ENCODE assay signal across 12 cellular contexts in genomic region chr1:246571953-246572352, GRCh38. TPM values are rescaled to one million over a fixed set of nuclear protein-coding genes. Genes with fewer than 3 reads are reported as not detected.
DNase-seq lines count a peak whose midpoint lies in the region; ATAC-seq lines count a peak whose summit lies in the region.
"Had no signal": no experiment of that assay in that cellular context is flagged by ENCODE, and none has a peak within 500 bp of the region (broad histone marks: within the 10 kb centered on the region; RNA-seq: fewer than 3 reads in every experiment).

No MANE protein-coding gene starts in this region.

- H3K4me1 Mint-ChIP-seq in CD4-positive, alpha-beta memory T cell = peaks cover 40 to 78% (median 56%) of the 10 kb centered on the region in 4 donors
- peaks cover 53% of the 10 kb centered on the region for H3K4me1 Mint-ChIP-seq in activated naive CD8-positive, alpha-beta T cell treated with anti-CD3 and anti-CD28 coated beads for 36 hours
- peaks cover 36 to 48% of the 10 kb centered on the region in 2 donors for H3K4me1 Mint-ChIP-seq in natural killer cell treated with Interleukin-12 subunit alpha and Interleukin-12 subunit beta and Interleukin-15 and Interleukin-18, amount 100 ng/mL, for 72 hours (ENCODE audit: low read depth in 2 of 2)
- peaks cover 44% of the 10 kb centered on the region for H3K4me1 Mint-ChIP-seq in T-helper 2 cell treated with Interferon-gamma antibody and Interleukin-4, amounts not matched to agents 5 μg/mL and 100 μg/mL, for 36 hours (ENCODE audit: low read depth)

- H3K4me1 ChIP-seq in BLaER1 treated with 17β-estradiol and CSF1 and Interleukin-3, amounts not matched to agents 10 nM and 100 nM = peaks cover 70 to 82% (median 77%) of the 10 kb centered on the region in 10 experiments
- H3K4me1 ChIP-seq in CD4-positive, alpha-beta memory T cell (ENCODE audit: insufficient read depth, low read length) = peaks cover 84% of the 10 kb centered on the region

- no peaks in the 10 kb centered on the region for H4K20me1 ChIP-seq in BLaER1 treated with 17β-estradiol and CSF1 and Interleukin-3, amounts not matched to agents 10 nM and 100 nM

- peaks cover 0 to 27% (median 7%) of the 10 kb centered on the region in 11 experiments; a peak in 14 of 22 replicates for H3K36me3 ChIP-seq in BLaER1 treated with 17β-estradiol and CSF1 and Interleukin-3, amounts not matched to agents 10 nM and 100 nM
- no peaks in the 10 kb centered on the region for H3K36me3 ChIP-seq in CD4-positive, alpha-beta memory T cell (ENCODE audit: insufficient read depth, low read length)

- H3K27me3 Mint-ChIP-seq in CD4-positive, alpha-beta memory T cell = no peaks in the 10 kb centered on the region
- H3K27me3 Mint-ChIP-seq in activated naive CD8-positive, alpha-beta T cell treated with anti-CD3 and anti-CD28 coated beads for 36 hours = no peaks in the 10 kb centered on the region
- no peaks in the 10 kb centered on the region for H3K27me3 Mint-ChIP-seq in natural killer cell treated with Interleukin-12 subunit alpha and Interleukin-12 subunit beta and Interleukin-15 and Interleukin-18, amount 100 ng/mL, for 72 hours
- H3K27me3 Mint-ChIP-seq in T-helper 2 cell treated with Interferon-gamma antibody and Interleukin-4, amounts not matched to agents 5 μg/mL and 100 μg/mL, for 36 hours (ENCODE audit: low read depth) = no peaks in the 10 kb centered on the region
- H3K27me3 Mint-ChIP-seq: activated naive CD8-positive, alpha-beta T cell treated with anti-CD3 and anti-CD28 coated beads, Interleukin-2, amount 10 ng/mL, durations not matched to agents 7 days and 5 days had no signal

- DNase-seq in CD4-positive, alpha-beta memory T cell = peak in 1 of 5 donors; percentile 16
- no peak for DNase-seq in activated naive CD8-positive, alpha-beta T cell treated with anti-CD3 and anti-CD28 coated beads for 36 hours
- no peak for DNase-seq in natural killer cell treated with Interleukin-12 subunit alpha and Interleukin-12 subunit beta and Interleukin-15 and Interleukin-18, amount 100 ng/mL, for 72 hours (ENCODE audit: low spot score)
- DNase-seq in activated CD8-positive, alpha-beta memory T cell treated with anti-CD3 and anti-CD28 coated beads, Interleukin-2, amount 50 U/mL, for 4 hours = no peak
- DNase-seq in T-helper 2 cell treated with Interferon-gamma antibody and Interleukin-4, amounts not matched to agents 5 μg/mL and 100 μg/mL, for 36 hours (ENCODE audit: low spot score) = no peak
- DNase-seq: activated naive CD8-positive, alpha-beta T cell treated with anti-CD3 and anti-CD28 coated beads, Interleukin-2, amount 10 ng/mL, durations not matched to agents 7 days and 5 days; NCI-H146; NCI-H226 had no signal

- CTCF ChIA-PET in CD4-positive, alpha-beta memory T cell (lab: Charles Lee; ENCODE audit: partially characterized antibody) = interaction anchor here (1.3 kb wide), 1 partner anchor 57 kb away, joined by 3 read pairs; no protein-coding TSS in a partner anchor

- peak overlapping the region in 6 of 8 donors; percentile 55 to 97 (median 87) for H3K4me3 Mint-ChIP-seq in CD4-positive, alpha-beta memory T cell
- H3K4me3 Mint-ChIP-seq in activated naive CD8-positive, alpha-beta T cell treated with anti-CD3 and anti-CD28 coated beads for 36 hours = no peak overlapping the region
- no peak overlapping the region for H3K4me3 Mint-ChIP-seq in natural killer cell treated with Interleukin-12 subunit alpha and Interleukin-12 subunit beta and Interleukin-15 and Interleukin-18, amount 100 ng/mL, for 72 hours
- H3K4me3 Mint-ChIP-seq in T-helper 2 cell treated with Interferon-gamma antibody and Interleukin-4, amounts not matched to agents 5 μg/mL and 100 μg/mL, for 36 hours = no peak overlapping the region

- peaks cover 18 to 30% of the 10 kb centered on the region in 2 donors for H3K36me3 Mint-ChIP-seq in CD4-positive, alpha-beta memory T cell
- peaks cover 22% of the 10 kb centered on the region for H3K36me3 Mint-ChIP-seq in activated naive CD8-positive, alpha-beta T cell treated with anti-CD3 and anti-CD28 coated beads for 36 hours
- H3K36me3 Mint-ChIP-seq in natural killer cell treated with Interleukin-12 subunit alpha and Interleukin-12 subunit beta and Interleukin-15 and Interleukin-18, amount 100 ng/mL, for 72 hours = peaks cover 5% of the 10 kb centered on the region
- H3K36me3 Mint-ChIP-seq in T-helper 2 cell treated with Interferon-gamma antibody and Interleukin-4, amounts not matched to agents 5 μg/mL and 100 μg/mL, for 36 hours (ENCODE audit: low read depth) = peaks cover 19% of the 10 kb centered on the region

- peak overlapping the region; percentile 89 to 100 (median 98) for H3K27ac Mint-ChIP-seq in CD4-positive, alpha-beta memory T cell
- H3K27ac Mint-ChIP-seq in activated naive CD8-positive, alpha-beta T cell treated with anti-CD3 and anti-CD28 coated beads for 36 hours = peak overlapping the region; percentile 95
- peak overlapping the region; percentile 90 to 93 for H3K27ac Mint-ChIP-seq in natural killer cell treated with Interleukin-12 subunit alpha and Interleukin-12 subunit beta and Interleukin-15 and Interleukin-18, amount 100 ng/mL, for 72 hours
- H3K27ac Mint-ChIP-seq in T-helper 2 cell treated with Interferon-gamma antibody and Interleukin-4, amounts not matched to agents 5 μg/mL and 100 μg/mL, for 36 hours = no peak overlapping the region

- no peak overlapping the region; a peak in 1 of 20 replicates for H3K4me3 ChIP-seq in BLaER1 treated with 17β-estradiol and CSF1 and Interleukin-3, amounts not matched to agents 10 nM and 100 nM
- peak overlapping the region in 1 of 2 donors; percentile 51 for H3K4me3 ChIP-seq in CD4-positive, alpha-beta memory T cell (ENCODE audit: low read length in 2 of 2)

- POLR2A ChIA-PET in CD4-positive, alpha-beta memory T cell (lab: Charles Lee; ENCODE audit: partially characterized antibody) = no interaction called here

- intact Hi-C loops in CD4-positive, alpha-beta memory T cell (cut with micrococcal nuclease) = no loop called here

- no peaks in the 10 kb centered on the region for H3K27me3 ChIP-seq in BLaER1 treated with 17β-estradiol and CSF1 and Interleukin-3, amounts not matched to agents 10 nM and 100 nM
- no peaks in the 10 kb centered on the region for H3K27me3 ChIP-seq in CD4-positive, alpha-beta memory T cell (ENCODE audit: insufficient read depth, low read length)

- peak overlapping the region in 1 of 11 experiments; percentile 36; a peak in 3 of 22 replicates for H3K9ac ChIP-seq in BLaER1 treated with 17β-estradiol and CSF1 and Interleukin-3, amounts not matched to agents 10 nM and 100 nM

- ATAC-seq in natural killer cell treated with Interleukin-12 subunit alpha and Interleukin-12 subunit beta and Interleukin-15 and Interleukin-18, amount 100 ng/mL, for 72 hours = no peak
- ATAC-seq in HG02759 (IDR thresholded peaks at IDR 0.05; ENCODE audit: unreplicated experiment) = no peak
- ATAC-seq in GM21526 (IDR thresholded peaks at IDR 0.05; ENCODE audit: low FRiP score, unreplicated experiment) = no peak
- ATAC-seq: left lobe of liver had no signal

- H3K9me3 Mint-ChIP-seq in CD4-positive, alpha-beta memory T cell = peaks cover 0 to 3% (median 0%) of the 10 kb centered on the region in 8 donors
- no peaks in the 10 kb centered on the region for H3K9me3 Mint-ChIP-seq in activated naive CD8-positive, alpha-beta T cell treated with anti-CD3 and anti-CD28 coated beads for 36 hours
- no peaks in the 10 kb centered on the region for H3K9me3 Mint-ChIP-seq in natural killer cell treated with Interleukin-12 subunit alpha and Interleukin-12 subunit beta and Interleukin-15 and Interleukin-18, amount 100 ng/mL, for 72 hours
- H3K9me3 Mint-ChIP-seq in T-helper 2 cell treated with Interferon-gamma antibody and Interleukin-4, amounts not matched to agents 5 μg/mL and 100 μg/mL, for 36 hours = no peaks in the 10 kb centered on the region

- H3K27ac ChIP-seq in BLaER1 treated with 17β-estradiol and CSF1 and Interleukin-3, amounts not matched to agents 10 nM and 100 nM = peak overlapping the region; percentile 65 to 84 (median 74); a peak in 20 of 22 replicates
- H3K27ac ChIP-seq in CD4-positive, alpha-beta memory T cell (ENCODE audit: low read depth, low read length) = peak overlapping the region; percentile 72

- H3K4me2 ChIP-seq in BLaER1 treated with 17β-estradiol and CSF1 and Interleukin-3, amounts not matched to agents 10 nM and 100 nM = peak overlapping the region; percentile 67 to 94 (median 83); a peak in 21 of 22 replicates

- peaks cover 0 to 26% (median 18%) of the 10 kb centered on the region in 11 experiments; a peak in 13 of 22 replicates for H3K9me3 ChIP-seq in BLaER1 treated with 17β-estradiol and CSF1 and Interleukin-3, amounts not matched to agents 10 nM and 100 nM (replicated peaks in 1 of 11)
- H3K9me3 ChIP-seq in CD4-positive, alpha-beta memory T cell (ENCODE audit: control insufficient read depth in 1 of 2, low read length in 2 of 2) = no peaks in the 10 kb centered on the region

RNA-seq across cellular contexts. Expression of gene CNST, which starts 5.7 kb away (rescaled TPM):
- 100 to 1,000 TPM in 1 of 2 experiments, 10 to 100 TPM in 1; 97.8 to 103 TPM for total RNA-seq in CD4-positive, alpha-beta memory T cell
- polyA plus RNA-seq in CD4-positive, alpha-beta memory T cell = 10 to 100 TPM; 36.2 to 58.3 TPM
- total RNA-seq in activated naive CD8-positive, alpha-beta T cell treated with anti-CD3 and anti-CD28 coated beads for 36 hours = 10 to 100 TPM; 25.8 to 26.1 TPM
- 10 to 100 TPM; 31.0 to 37.6 TPM for total RNA-seq in natural killer cell treated with Interleukin-12 subunit alpha and Interleukin-12 subunit beta and Interleukin-15 and Interleukin-18, amount 100 ng/mL, for 72 hours

RNA-seq across cellular contexts. Expression of gene TFB2M, which starts 5.9 kb away (rescaled TPM):
- total RNA-seq in CD4-positive, alpha-beta memory T cell = 1 to 10 TPM; 8.8 to 9.6 TPM
- 10 to 100 TPM; 16.4 to 29.0 TPM for polyA plus RNA-seq in CD4-positive, alpha-beta memory T cell
- 10 to 100 TPM; 33.1 to 35.9 TPM for total RNA-seq in activated naive CD8-positive, alpha-beta T cell treated with anti-CD3 and anti-CD28 coated beads for 36 hours
- 10 to 100 TPM; 15.7 to 20.3 TPM for total RNA-seq in natural killer cell treated with Interleukin-12 subunit alpha and Interleukin-12 subunit beta and Interleukin-15 and Interleukin-18, amount 100 ng/mL, for 72 hours

Comparison
In these comparisons a context has a peak if more than half of its experiments do, and no peak if none do; other contexts are left out.
1. H3K4me3 Mint-ChIP-seq: peak in CD4-positive, alpha-beta memory T cell (6 of 8); none in activated naive CD8-positive, alpha-beta T cell treated with anti-CD3 and anti-CD28 coated beads for 36 hours (single experiment), natural killer cell treated with Interleukin-12 subunit alpha and Interleukin-12 subunit beta and Interleukin-15 and Interleukin-18, amount 100 ng/mL, for 72 hours (single experiment) and T-helper 2 cell treated with Interferon-gamma antibody and Interleukin-4, amounts not matched to agents 5 μg/mL and 100 μg/mL, for 36 hours (single experiment).